8 cellular contexts compared by ENCODE assay signal in the genomic region with DNA sequence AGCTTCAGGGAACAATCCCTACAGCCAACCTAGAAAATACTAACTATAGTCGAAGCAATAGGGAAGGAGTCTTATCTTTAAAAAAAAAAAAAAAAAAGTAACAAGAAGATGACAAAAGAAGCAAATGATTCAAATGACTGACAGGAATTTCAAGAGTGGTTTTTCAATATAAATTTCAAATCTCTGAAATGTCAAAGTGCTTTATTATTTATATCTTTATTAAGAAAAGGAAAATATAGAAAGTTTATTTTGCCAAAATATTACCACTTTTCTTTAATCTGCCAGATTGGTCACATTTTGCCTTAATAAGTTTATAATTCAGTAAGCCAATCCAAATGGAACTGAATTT.
DNase-seq lines count a peak whose midpoint lies in the region; ATAC-seq and TF ChIP-seq lines count a peak whose summit lies in the region.

No MANE protein-coding gene starts in this region.

- no TSS peak for BruUV-seq in PC-9 (replicated peaks; lab: Mats Ljungman, UMichigan)

- intact Hi-C loops in PC-9 (cut with micrococcal nuclease; ENCODE audit: unreplicated experiment) = loop anchor here (2.0 to 10.0 kb wide), 11 partner anchors 183 to 1897 kb away; no protein-coding TSS in a partner anchor

- H4K20me1 ChIP-seq in DND-41 (ENCODE audit: insufficient read depth, low read length) = no peaks in the 10 kb centered on the region
- H4K20me1 ChIP-seq in PC-9 (ENCODE audit: insufficient read depth) = no peaks in the 10 kb centered on the region

- H3K9me3 ChIP-seq in DND-41 (ENCODE audit: insufficient read depth, low read length, severe bottlenecking) (no peaks in the 10 kb centered on the region), PC-9 (ENCODE audit: insufficient read depth, low read depth) (no peaks in the 10 kb centered on the region), endocrine pancreas (ENCODE audit: control insufficient read depth, low read length) (no peaks in the 10 kb centered on the region)

- H3K4me1 Mint-ChIP-seq in osteocyte (ENCODE audit: unreplicated experiment) = peaks cover 12% of the 10 kb centered on the region

- H3F3A ChIP-seq in PC-9 (ENCODE audit: insufficient read depth, low read depth) = no peaks in the 10 kb centered on the region

- no peak overlapping the region for H3K27ac Mint-ChIP-seq in osteocyte (ENCODE audit: unreplicated experiment)

- peaks cover 81% of the 10 kb centered on the region for H3K27me3 Mint-ChIP-seq in osteocyte (ENCODE audit: unreplicated experiment)

- H3K4me3 Mint-ChIP-seq in osteocyte (ENCODE audit: unreplicated experiment) = peak overlapping the region; percentile 81

- no peak overlapping the region for H2AFZ ChIP-seq in DND-41 (ENCODE audit: low read depth, low read length)
- no peak overlapping the region for H2AFZ ChIP-seq in PC-9

- H3K36me3 ChIP-seq in DND-41 (ENCODE audit: insufficient read depth, low read length) (no peaks in the 10 kb centered on the region), PC-9 (ENCODE audit: low read depth) (no peaks in the 10 kb centered on the region), endocrine pancreas (ENCODE audit: control insufficient read depth, insufficient read depth, low read length) (no peaks in the 10 kb centered on the region)

- H3K36me3 Mint-ChIP-seq in osteocyte (ENCODE audit: unreplicated experiment) = no peaks in the 10 kb centered on the region

- H3K27ac ChIP-seq in DND-41 (ENCODE audit: low read length) = no peak overlapping the region
- no peak overlapping the region for H3K27ac ChIP-seq in PC-9

- H3K4me1 ChIP-seq in DND-41 (ENCODE audit: insufficient read depth, low read length) (peaks cover 13% of the 10 kb centered on the region), PC-9 (replicated peaks; ENCODE audit: insufficient read depth) (peaks cover 8% of the 10 kb centered on the region), endocrine pancreas (ENCODE audit: control insufficient read depth, insufficient read depth, low read length) (no peaks in the 10 kb centered on the region)

- H3K4me3 ChIP-seq in DND-41 (ENCODE audit: low read depth in 1 of 2, low read length in 2 of 2) (peak overlapping the region in 1 of 2 experiments; percentile 56; a peak in 2 of 4 replicates), PC-9 (peak overlapping the region; percentile 46; the same call in 1 of the 2 replicates), endocrine pancreas (ENCODE audit: control insufficient read depth, insufficient read depth, low read length) (peak overlapping the region; percentile 64)

- H3K9me3 Mint-ChIP-seq in osteocyte (ENCODE audit: unreplicated experiment) = no peaks in the 10 kb centered on the region

- H3K27me3 ChIP-seq in DND-41 (ENCODE audit: insufficient read depth, low read length, poor library complexity) = peaks cover 31% of the 10 kb centered on the region
- H3K27me3 ChIP-seq in PC-9 (ENCODE audit: insufficient read depth, low read depth) = peaks cover 13% of the 10 kb centered on the region
- H3K27me3 ChIP-seq in endocrine pancreas (ENCODE audit: control insufficient read depth, insufficient read depth, low read length) = peaks cover 3% of the 10 kb centered on the region

- H3K9me2 ChIP-seq in PC-9 (ENCODE audit: insufficient read depth) = no peaks in the 10 kb centered on the region; the same call in 1 of the 2 replicates

- peak overlapping the region; percentile 3; the same call in 1 of the 2 replicates for H3K9ac ChIP-seq in DND-41 (ENCODE audit: low read depth, low read length)
- no peak overlapping the region for H3K9ac ChIP-seq in endocrine pancreas (ENCODE audit: control insufficient read depth, insufficient read depth, low read length)

- no peak for ATAC-seq in DND-41 (ENCODE audit: insufficient read depth, low read depth)

- TF ChIP-seq CTCF in DND-41 (IDR thresholded peaks at IDR 0.05; ENCODE audit: borderline replicate concordance, extremely low read depth, low read length, poor library complexity, severe bottlenecking) (no peak), PC-9 (conservative IDR thresholded peaks at IDR 0.05) (peak; percentile 55; the same call in 1 of the 2 replicates), osteocyte (IDR thresholded peaks at IDR 0.05) (peak; percentile 20)

- H3K79me2 ChIP-seq in DND-41 (ENCODE audit: insufficient read depth, low read length) = no peaks in the 10 kb centered on the region
- H3K79me2 ChIP-seq in PC-9 (ENCODE audit: low read depth) = no peaks in the 10 kb centered on the region

- DNase-seq in DND-41 (no peak), PC-9 (no peak), osteocyte (ENCODE audit: extremely low spot score, unreplicated experiment) (no peak), NCI-H69 (lab: John Stamatoyannopoulos, UW) (no peak), NCI-H510A (lab: John Stamatoyannopoulos, UW) (no peak), GM03348 (ENCODE audit: low spot score) (no peak), NCI-H2107 (lab: John Stamatoyannopoulos, UW) (no peak)

- POLR2A ChIA-PET in PC-9 (lab: Charles Lee; ENCODE audit: unreplicated experiment) = interaction anchor here (0.7 kb wide), 1 partner anchor 536 kb away, joined by 6 read pairs; no protein-coding TSS in a partner anchor

- H3K4me2 ChIP-seq in DND-41 (ENCODE audit: insufficient read depth, low read length) = peak overlapping the region; percentile 72
- H3K4me2 ChIP-seq in PC-9 = peak overlapping the region; percentile 82

- CTCF ChIA-PET in PC-9 (lab: Charles Lee) = interaction anchor here (0.5 to 2.4 kb wide), 25 partner anchors 8 to 1898 kb away, joined by 3 to 10 read pairs (median 4); partner anchors contain the start of gene MTX2
